ENCODE assay signal across 12 cellular contexts in the genomic region with DNA sequence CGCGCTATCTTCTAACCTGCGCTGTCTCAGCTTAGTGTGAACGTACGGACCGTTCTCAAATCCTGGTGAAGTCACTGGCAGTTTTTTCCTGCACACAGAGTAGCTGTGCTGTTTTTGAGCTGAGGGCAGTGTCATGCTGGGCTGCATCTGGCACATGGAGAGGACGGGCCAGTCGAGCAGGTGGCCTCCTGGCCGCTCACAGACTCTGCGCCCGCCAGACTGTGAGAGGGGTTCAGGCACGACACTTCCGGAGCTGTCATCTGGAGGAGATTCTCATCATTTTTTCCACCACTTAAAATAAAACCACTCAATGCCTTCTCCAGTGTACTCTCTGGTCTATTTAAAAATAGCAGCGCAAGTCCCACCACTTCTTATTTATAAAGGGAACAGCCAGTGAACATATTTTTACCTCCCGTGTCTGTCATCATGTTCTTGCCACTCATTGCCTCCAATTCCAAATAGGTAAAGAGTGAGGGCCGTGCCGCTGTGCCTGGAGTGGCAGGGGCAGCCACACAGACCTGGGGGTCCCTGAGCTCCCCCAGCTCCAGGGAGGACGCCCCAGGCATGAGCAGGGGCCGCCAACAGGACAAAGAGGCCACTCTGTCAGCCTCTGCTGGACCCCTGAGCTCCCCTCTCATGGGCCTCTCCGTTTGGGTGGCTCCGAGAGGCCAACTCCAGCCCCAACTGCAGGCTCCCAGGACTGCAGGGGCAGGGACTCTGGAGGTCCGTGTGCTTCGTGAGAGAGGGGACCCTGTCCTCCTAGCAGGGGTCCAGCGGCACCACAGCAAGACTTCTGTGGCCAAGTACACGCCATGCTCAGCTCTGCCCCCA. TPM values are rescaled to one million over a fixed set of nuclear protein-coding genes. Genes with fewer than 3 reads are reported as not detected.
DNase-seq lines count a peak whose midpoint lies in the region; ATAC-seq and TF ChIP-seq lines count a peak whose summit lies in the region.
"Had no signal": no experiment of that assay in that cellular context is flagged by ENCODE, and none has a peak within 500 bp of the region (broad histone marks: within the 10 kb centered on the region; RNA-seq: fewer than 3 reads in every experiment).

No MANE protein-coding gene starts in this region.

- POLR2A ChIA-PET in T-cell (lab: Charles Lee), result no interaction called here

- no peaks in the 10 kb centered on the region for H3K36me3 Mint-ChIP-seq in brain
- no peaks in the 10 kb centered on the region for H3K36me3 Mint-ChIP-seq in T-cell
- H3K36me3 Mint-ChIP-seq: type B pancreatic cell had no signal

- no peak overlapping the region for H3K4me3 ChIP-seq in lower lobe of right lung

- H3K27me3 Mint-ChIP-seq in brain (no peaks in the 10 kb centered on the region), T-cell (peaks cover 0 to 2% of the 10 kb centered on the region in 2 donors)
- H3K27me3 Mint-ChIP-seq: type B pancreatic cell had no signal

- peaks cover 14% of the 10 kb centered on the region for H3K27me3 ChIP-seq in lower lobe of right lung (ENCODE audit: low read depth)

- ATAC-seq in Right ventricle myocardium inferior (peak; percentile 85), lower lobe of right lung (peak; percentile 64 to 67), GM21528 (IDR thresholded peaks at IDR 0.05; ENCODE audit: low FRiP score, unreplicated experiment) (no peak), HG02610 (IDR thresholded peaks at IDR 0.05; ENCODE audit: unreplicated experiment) (no peak), GM18909 (IDR thresholded peaks at IDR 0.05; ENCODE audit: poor library complexity, unreplicated experiment) (no peak), T-cell (replicated peaks in 1 of 4) (no peak)
- ATAC-seq: SK-N-SH treated with all-trans-retinoic acid at 6 μM for 48 hours had no signal

- CTCF ChIA-PET in T-cell (lab: Charles Lee), result no interaction called here

- H3K4me1 Mint-ChIP-seq in brain (peaks cover 25% of the 10 kb centered on the region), T-cell (no peaks in the 10 kb centered on the region)

- H3K9me3 ChIP-seq in lower lobe of right lung, result no peaks in the 10 kb centered on the region

- H3K9me3 Mint-ChIP-seq in brain, result no peaks in the 10 kb centered on the region
- no peaks in the 10 kb centered on the region for H3K9me3 Mint-ChIP-seq in T-cell
- H3K9me3 Mint-ChIP-seq: activated T-helper 2 cell treated with anti-CD3 and anti-CD28 coated beads, Interferon-gamma antibody, Interleukin-2, Interleukin-4, amounts not matched to agents 10 μg/mL and 5 μg/mL and 100 μg/mL, durations not matched to agents 14 hours and 24 hours and 36 hours; type B pancreatic cell had no signal

- H3K4me1 ChIP-seq in lower lobe of right lung, result peaks cover 9% of the 10 kb centered on the region

- H3K36me3 ChIP-seq in lower lobe of right lung, result no peaks in the 10 kb centered on the region

- DNase-seq in Right ventricle myocardium inferior (ENCODE audit: missing footprints) (peak; percentile 84), cardiac septum (ENCODE audit: low spot score) (no peak), lower lobe of right lung (peak; percentile 50), T-cell (no peak)
- DNase-seq: activated CD4-positive, alpha-beta T cell treated with anti-CD3 and anti-CD28 coated beads for 4 hours had no signal

- TF ChIP-seq CTCF in brain (conservative IDR thresholded peaks at IDR 0.05) (no peak), lower lobe of right lung (IDR thresholded peaks at IDR 0.05) (no peak)

- H3K27ac Mint-ChIP-seq in brain, result peak overlapping the region; percentile 19 to 93 (median 72)
- H3K27ac Mint-ChIP-seq in T-cell, result no peak overlapping the region
- H3K27ac Mint-ChIP-seq: activated T-helper 2 cell treated with anti-CD3 and anti-CD28 coated beads, Interferon-gamma antibody, Interleukin-2, Interleukin-4, amounts not matched to agents 10 μg/mL and 5 μg/mL and 100 μg/mL, durations not matched to agents 14 hours and 24 hours and 36 hours; type B pancreatic cell had no signal

- peak overlapping the region in 1 of 5 experiments; percentile 56 for H3K4me3 Mint-ChIP-seq in brain
- H3K4me3 Mint-ChIP-seq in T-cell, result no peak overlapping the region
- H3K4me3 Mint-ChIP-seq: type B pancreatic cell had no signal

- intact Hi-C loops in Right ventricle myocardium inferior (cut with DNase I) (no loop called here), cardiac septum (cut with DNase I) (no loop called here), lower lobe of right lung (cut with DNase I) (no loop called here)

- H3K27ac ChIP-seq in lower lobe of right lung, result no peak overlapping the region

RNA-seq across cellular contexts. Expression of a gene that starts 36.9 kb away (rescaled TPM):
- total RNA-seq in Right ventricle myocardium inferior, result 1.5 TPM
- 0.70 TPM for total RNA-seq in cardiac septum
- 0.78 TPM for polyA plus RNA-seq in brain (ENCODE audit: insufficient read depth, low read depth, low replicate concordance)
- 4.2 TPM for total RNA-seq in lower lobe of right lung
- 1 to 10 TPM in 3 of 5 donors, under 1 TPM in 1, not detected in 1; 0.98 to 1.4 (median 1.2) TPM for total RNA-seq in T-cell
- total RNA-seq: activated T-helper 2 cell treated with anti-CD3 and anti-CD28 coated beads, Interferon-gamma antibody, Interleukin-2, Interleukin-4, amounts not matched to agents 10 μg/mL and 5 μg/mL and 100 μg/mL, durations not matched to agents 14 hours and 24 hours and 36 hours had no signal

RNA-seq across cellular contexts. Expression of a gene that starts 52.5 kb away (rescaled TPM):
- total RNA-seq in Right ventricle myocardium inferior (468 TPM), cardiac septum (480 TPM), lower lobe of right lung (2.7 TPM), T-cell (1 to 10 TPM in 2 of 5 donors, under 1 TPM in 3; 0.37 to 1.7 (median 0.92) TPM)
- 133 TPM for polyA plus RNA-seq in brain (ENCODE audit: insufficient read depth, low read depth, low replicate concordance)

Comparison
In these comparisons a context has a peak if more than half of its experiments do, and no peak if none do; other contexts are left out.
1. DNase-seq: peak in Right ventricle myocardium inferior (single experiment) and lower lobe of right lung (single experiment); none in cardiac septum (single experiment) and T-cell (0 of 34).
2. ATAC-seq: peak in Right ventricle myocardium inferior (single experiment) and lower lobe of right lung (2 of 2); none in GM21528 (single experiment), HG02610 (single experiment), GM18909 (single experiment) and T-cell (0 of 4).
3. H3K27ac Mint-ChIP-seq: peak in brain (5 of 5); none in T-cell (0 of 2).
4. RNA of a gene that starts 52.5 kb away (total RNA-seq): 480 TPM in cardiac septum (single experiment) and 468 TPM in Right ventricle myocardium inferior (single experiment); 2.7 TPM in lower lobe of right lung (single experiment) and 0.37 to 1.7 TPM in T-cell; every median in the first group is over 100 times any median in the second.